ENCODE assay signal across 8 cellular contexts in genomic region chr2:241734467-241735208, GRCh38. TPM values are rescaled to one million over a fixed set of nuclear protein-coding genes. Genes with fewer than 3 reads are reported as not detected.
A peak's percentile ranks its signal among the peaks of the same experiment; 100 is the strongest.
DNase-seq lines count a peak whose midpoint lies in the region; ATAC-seq, FAIRE-seq and TF ChIP-seq lines count a peak whose summit lies in the region.

Gene D2HGDH, plus strand, starts transcription at chr2:241734630. Its CDS starts 595 bp downstream, at chr2:241735225.

- POLR2A ChIA-PET in A673 (lab: Charles Lee; ENCODE audit: low non-redundant PET): no interaction called here

- ATAC-seq in GM18868 (IDR thresholded peaks at IDR 0.05; ENCODE audit: unreplicated experiment) (peak; percentile 78), HG03103 (IDR thresholded peaks at IDR 0.05; ENCODE audit: low read depth, unreplicated experiment) (peak; percentile 73)

- H3K27me3 ChIP-seq in A673 (replicated peaks; ENCODE audit: insufficient read depth, low read depth, low read length, poor library complexity) (no peaks in the 10 kb centered on the region), WERI-Rb-1 (ENCODE audit: insufficient read depth, low read depth, severe bottlenecking) (no peaks in the 10 kb centered on the region), breast epithelium (no peaks in the 10 kb centered on the region), small intestine (ENCODE audit: control insufficient read depth in 2 of 2, insufficient read depth in 2 of 2, low read length in 2 of 2) (no peaks in the 10 kb centered on the region)

- CTCF ChIA-PET in A673 (lab: Charles Lee): interaction anchor here (0.6 to 0.7 kb wide), 2 partner anchors 69 kb away, joined by 3 read pairs; no protein-coding TSS in a partner anchor

- DNase-seq in A673 (ENCODE audit: low spot score) (peak; percentile 91), NCI-H2196 treated with DMSO at 0.1 percent for 48 hours (lab: John Stamatoyannopoulos, UW; ENCODE audit: unreplicated experiment) (peak; percentile 57), WERI-Rb-1 (peak; percentile 90), breast epithelium (ENCODE audit: low spot score in 2 of 2) (peak; percentile 86 to 93), iPS-NIHi11 (ENCODE audit: low spot score) (peak; percentile 98), small intestine (peak; percentile 90)

- peaks cover 6% of the 10 kb centered on the region for H3K36me3 ChIP-seq in A673 (ENCODE audit: insufficient read depth, low read length, poor library complexity, severe bottlenecking)
- no peaks in the 10 kb centered on the region for H3K36me3 ChIP-seq in WERI-Rb-1
- no peaks in the 10 kb centered on the region for H3K36me3 ChIP-seq in breast epithelium
- H3K36me3 ChIP-seq in small intestine (ENCODE audit: control insufficient read depth in 2 of 2, insufficient read depth in 2 of 2, low read length in 2 of 2): no peaks in the 10 kb centered on the region

- WGBS in small intestine, 3 donors: 1% methylated on average over 66 to 98 of the region's 98 CpGs

- no peak for FAIRE-seq in small intestine (lab: Jason Lieb, UNC)

- TF ChIP-seq CTCF in A673 (conservative IDR thresholded peaks at IDR 0.05; ENCODE audit: low read depth, low read length) (no peak), WERI-Rb-1 (IDR thresholded peaks at IDR 0.05; ENCODE audit: low read depth, low read length) (no peak), breast epithelium (IDR thresholded peaks at IDR 0.05) (no peak)

- peak within 1 kb of the TSS; percentile 80 for H3K4me3 ChIP-seq in A673 (ENCODE audit: low read depth, low read length, poor library complexity, severe bottlenecking)
- peak within 1 kb of the TSS; percentile 87 for H3K4me3 ChIP-seq in WERI-Rb-1 (ENCODE audit: low read depth, low read length)
- peak within 1 kb of the TSS; percentile 92 to 99 (median 93) for H3K4me3 ChIP-seq in breast epithelium
- H3K4me3 ChIP-seq in small intestine (ENCODE audit: low read depth in 1 of 2, low read length in 2 of 2): peak within 1 kb of the TSS; percentile 82 to 86

- intact Hi-C loops in A673 (cut with micrococcal nuclease; ENCODE audit: unreplicated experiment) (loop anchor here (2.0 kb wide), 1 partner anchor 146 kb away; no protein-coding TSS in a partner anchor), breast epithelium (cut with DNase I; ENCODE audit: low total_unique reads) (loop anchor here (2.0 kb wide), 1 partner anchor 34 kb away; no protein-coding TSS in a partner anchor)

- no peak for TF ChIP-seq POLR2A in breast epithelium (IDR thresholded peaks at IDR 0.05)

- H3K4me1 ChIP-seq in A673 (ENCODE audit: insufficient read depth, low read length, poor library complexity, severe bottlenecking) (peaks cover 5% of the 10 kb centered on the region), breast epithelium (no peaks in the 10 kb centered on the region), small intestine (ENCODE audit: control insufficient read depth in 2 of 2, insufficient read depth in 1 of 2, low read depth in 1 of 2, low read length in 1 of 2) (no peaks in the 10 kb centered on the region)

- H3K9me3 ChIP-seq in A673 (ENCODE audit: low read depth, low read length, poor library complexity, severe bottlenecking) (no peaks in the 10 kb centered on the region), WERI-Rb-1 (ENCODE audit: severe bottlenecking) (no peaks in the 10 kb centered on the region), breast epithelium (no peaks in the 10 kb centered on the region), small intestine (ENCODE audit: control insufficient read depth, low read depth) (no peaks in the 10 kb centered on the region)

- BruUV-seq in A673 (replicated peaks; lab: Mats Ljungman, UMichigan): no TSS peak

- H3K27ac ChIP-seq in A673 (ENCODE audit: low read depth, low read length, poor library complexity, severe bottlenecking) (peak within 1 kb of the TSS; percentile 93), WERI-Rb-1 (peak within 1 kb of the TSS; percentile 89), breast epithelium (peak within 1 kb of the TSS; percentile 82 to 95), small intestine (ENCODE audit: low read depth in 1 of 2, low read length in 1 of 2) (peak within 1 kb of the TSS; percentile 84 to 90)

RNA-seq across cellular contexts. Expression of gene D2HGDH, which starts in this region (rescaled TPM):
- total RNA-seq in A673 (2021): 30.7 and 44.3 TPM in 2 replicates
- 10 to 100 TPM; 16.3 to 29.2 (median 22.2) TPM for total RNA-seq in breast epithelium
- polyA plus RNA-seq in small intestine: 10 to 100 TPM; 19.6 to 35.1 (median 31.9) TPM

Comparison
In these comparisons a context has a peak if more than half of its experiments do, and no peak if none do; other contexts are left out.
1. Peak in every context shown above with its lines: DNase-seq, ATAC-seq, H3K4me3 ChIP-seq and H3K27ac ChIP-seq.